20 cellular contexts compared by ENCODE assay signal in the genomic region with DNA sequence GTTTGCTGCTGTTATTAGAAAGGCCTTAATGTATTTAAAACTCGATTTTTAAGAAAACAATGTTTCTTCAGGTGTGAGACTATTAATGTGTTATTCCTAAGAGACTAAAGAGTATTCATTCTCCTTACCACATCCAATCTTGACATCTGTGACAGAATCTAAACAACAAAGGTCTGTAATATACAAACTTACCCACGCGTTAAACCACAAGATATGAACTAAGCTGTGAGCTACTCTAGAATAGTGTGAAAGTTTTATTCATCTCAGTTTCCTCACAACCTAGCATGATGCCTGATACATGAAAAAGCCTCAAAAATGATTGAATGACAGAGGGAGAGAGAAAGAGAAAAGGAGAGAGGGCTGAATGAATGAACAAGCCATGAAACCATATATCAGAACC.
"Had no signal": no experiment of that assay in that cellular context is flagged by ENCODE, and none has a peak within 500 bp of the region (broad histone marks: within the 10 kb centered on the region; RNA-seq: fewer than 3 reads in every experiment).

No MANE protein-coding gene starts in this region.

- H3K4me3 ChIP-seq: gastroesophageal sphincter, left ventricle myocardium inferior, lower lobe of right lung, spleen, tibial artery, upper lobe of left lung, uterus had no signal

- H3K36me3 ChIP-seq: gastroesophageal sphincter, left ventricle myocardium inferior, lower lobe of right lung, spleen, tibial artery, upper lobe of left lung, uterus had no signal

- H3K27ac ChIP-seq: gastroesophageal sphincter, left ventricle myocardium inferior, lower lobe of right lung, spleen, tibial artery, upper lobe of left lung, uterus had no signal

- ATAC-seq: esophagus mucosa; gastroesophageal sphincter; left cardiac atrium; lower lobe of right lung; natural killer cell; sciatic nerve; stimulated activated memory B cell treated with anti-CD40 and anti-IgM and Interleukin-4, amounts not matched to agents 10 μg/mL and 1 μg/mL and 100 μg/mL, for 72 hours had no signal

- FAIRE-seq: endometrium, keratinocyte had no signal

- H3K9me3 ChIP-seq: lower lobe of right lung, tibial artery, upper lobe of left lung, uterus had no signal

- H3K4me1 ChIP-seq: gastroesophageal sphincter, left ventricle myocardium inferior, lower lobe of right lung, spleen, tibial artery, upper lobe of left lung, uterus had no signal

- H3K27me3 ChIP-seq: gastroesophageal sphincter, tibial artery, upper lobe of left lung, uterus had no signal

- DNase-seq: effector memory CD4-positive, alpha-beta T cell; immature natural killer cell; left cardiac atrium; left ventricle myocardium inferior; lower lobe of right lung; natural killer cell; posterior cingulate gyrus; spleen; stimulated activated CD4-positive, alpha-beta T cell treated with anti-CD3 and anti-CD28 coated beads, Interleukin-15, amount 100 ng/mL, for 24 hours; stimulated activated CD4-positive, alpha-beta T cell treated with anti-CD3 and anti-CD28 coated beads, Interleukin-1b, Interleukin-23, amount 100 ng/mL, for 48 hours; stimulated activated CD4-positive, alpha-beta T cell treated with anti-CD3 and anti-CD28 coated beads, Interleukin-4, amount 100 ng/mL, for 24 hours; tibial artery; upper lobe of left lung; uterus had no signal
